Comparison of ENCODE assay signal across 8 cellular contexts in genomic region chr14:95265106-95266094, GRCh38. TPM values are rescaled to one million over a fixed set of nuclear protein-coding genes. Genes with fewer than 3 reads are reported as not detected.
A peak's percentile ranks its signal among the peaks of the same experiment; 100 is the strongest.
DNase-seq lines count a peak whose midpoint lies in the region; ATAC-seq and TF ChIP-seq lines count a peak whose summit lies in the region.

No MANE protein-coding gene starts in this region.

- TF ChIP-seq POLR2A in GM18505 (IDR thresholded peaks at IDR 0.05; ENCODE audit: borderline replicate concordance, extremely low read depth, insufficient read depth, insufficient read length): no peak

- H3K9ac ChIP-seq in trophoblast cell (ENCODE audit: low read length): no peak overlapping the region

- ATAC-seq in GM18505 (IDR thresholded peaks at IDR 0.05; ENCODE audit: unreplicated experiment): peak; percentile 89
- ATAC-seq in HG02885 (IDR thresholded peaks at IDR 0.05; ENCODE audit: poor library complexity, unreplicated experiment): peak; percentile 94

- H2BK5ac ChIP-seq in trophoblast cell (ENCODE audit: low read depth, low read length, poor library complexity): peak overlapping the region; percentile 93

- H2AK5ac ChIP-seq in trophoblast cell (ENCODE audit: low read length): no peak overlapping the region

- peak; percentile 97 for DNase-seq in ACHN
- peak; percentile 67 for DNase-seq in NCI-H146 (lab: John Stamatoyannopoulos, UW)
- peak; percentile 12 for DNase-seq in activated CD4-positive, alpha-beta T cell treated with anti-CD3 and anti-CD28 coated beads for 4 hours
- DNase-seq in fibroblast of gingiva (ENCODE audit: low read depth): peak; percentile 61
- DNase-seq in trophoblast cell: peak; percentile 95 to 99
- no peak for DNase-seq in globus pallidus (ENCODE audit: low spot score)

- H2AFZ ChIP-seq in trophoblast cell (ENCODE audit: insufficient read depth, low read length, poor library complexity): no peak overlapping the region

- H4K91ac ChIP-seq in trophoblast cell (ENCODE audit: low read depth, low read length): peak overlapping the region; percentile 81

- in situ Hi-C loops in ACHN (cut with HindIII; ENCODE audit: low pct_ligation_motif_present, low pct_unique_long_range_greater_than_20kb, low sequenced_read_pairs): no loop called here

- peak overlapping the region; percentile 22 for H4K8ac ChIP-seq in trophoblast cell (ENCODE audit: low read depth, low read length)

- H3K4me3 ChIP-seq in trophoblast cell (ENCODE audit: low read depth, low read length): no peak overlapping the region

- WGBS in trophoblast cell (ENCODE audit: extremely low coverage, insufficient coverage, insufficient read length): no CpG with 5 or more reads among the region's 12 CpGs

- peak overlapping the region; percentile 42 for H3K4ac ChIP-seq in trophoblast cell (ENCODE audit: low read depth, low read length)

- H3K27me3 ChIP-seq in trophoblast cell (ENCODE audit: insufficient read depth, low read length): no peaks in the 10 kb centered on the region

- peak overlapping the region; percentile 92 for H3K27ac ChIP-seq in trophoblast cell (ENCODE audit: low read depth, low read length)

- H3K14ac ChIP-seq in trophoblast cell (ENCODE audit: low read length): peak overlapping the region; percentile 55

- peaks cover 2 to 11% of the 10 kb centered on the region in 2 experiments for H3K4me1 ChIP-seq in trophoblast cell (ENCODE audit: control insufficient read depth in 1 of 2, insufficient read depth in 2 of 2, low read length in 2 of 2)

- H3K4me2 ChIP-seq in trophoblast cell (ENCODE audit: low read length): peak overlapping the region; percentile 45

- H2BK120ac ChIP-seq in trophoblast cell (ENCODE audit: insufficient read depth, low read length, poor library complexity): peak overlapping the region; percentile 94

- peaks cover 14% of the 10 kb centered on the region for H3K79me1 ChIP-seq in trophoblast cell (ENCODE audit: low read length)

- peak overlapping the region; percentile 88 for H2BK12ac ChIP-seq in trophoblast cell (ENCODE audit: low read length)

- H3K79me2 ChIP-seq in trophoblast cell (ENCODE audit: control insufficient read depth, insufficient read depth, low read length, poor library complexity): no peaks in the 10 kb centered on the region

- H3K36me3 ChIP-seq in trophoblast cell (ENCODE audit: control insufficient read depth in 1 of 2, insufficient read depth in 2 of 2, low read length in 2 of 2): no peaks in the 10 kb centered on the region

- H3K23ac ChIP-seq in trophoblast cell (ENCODE audit: low read length): no peak overlapping the region

- no peak overlapping the region for H3K18ac ChIP-seq in trophoblast cell (ENCODE audit: low read length)

- no peak overlapping the region for H4K12ac ChIP-seq in trophoblast cell (ENCODE audit: low read depth, low read length)

- H3K9me3 ChIP-seq in trophoblast cell (ENCODE audit: insufficient read depth, low read depth, low read length): no peaks in the 10 kb centered on the region

RNA-seq across cellular contexts. Expression of gene CLMN, which starts 54.3 kb away (rescaled TPM):
- polyA plus RNA-seq in trophoblast cell (2013): 7.4 and 7.6 TPM in 2 replicates
